1 cellular context compared by ENCODE assay signal in the genomic region with DNA sequence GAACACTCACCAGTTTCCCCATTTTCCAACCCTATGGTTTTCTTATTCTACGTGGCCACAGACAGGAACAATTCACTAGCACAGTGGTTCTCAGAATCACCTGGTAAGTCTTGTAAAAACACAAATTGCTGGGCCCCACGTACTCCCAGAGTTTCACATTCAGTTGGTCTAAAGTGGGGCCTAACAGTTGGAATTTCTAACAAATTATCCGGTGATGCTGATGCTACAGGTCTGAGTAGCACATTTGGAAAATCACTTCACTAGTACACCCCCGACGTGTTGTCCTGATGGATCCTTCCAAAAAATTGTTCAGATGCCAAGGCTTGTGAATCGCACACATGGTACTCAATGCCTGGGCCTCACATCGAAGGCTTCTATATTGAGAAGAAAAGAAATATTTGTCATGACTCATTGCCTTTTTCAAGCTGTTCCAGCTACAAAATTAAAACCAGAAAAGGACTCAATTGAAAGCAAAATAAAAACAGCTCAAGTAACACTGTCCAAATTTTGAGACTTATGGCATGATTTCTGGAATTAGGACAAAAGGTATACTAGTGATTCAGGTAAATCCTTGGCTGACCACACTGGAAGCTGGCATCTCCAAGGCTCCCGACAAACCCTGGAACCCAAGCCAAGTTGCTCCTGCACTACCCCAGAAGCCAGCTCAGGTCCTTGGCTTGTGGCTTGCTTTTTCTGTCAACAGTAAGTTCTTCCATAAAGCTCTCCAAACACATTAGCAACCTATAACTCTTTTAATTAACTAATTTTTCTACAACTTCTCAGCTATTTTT.
TF ChIP-seq lines count a peak whose summit lies in the region.

No MANE protein-coding gene starts in this region.

TF ChIP-seq in GM23338, 12 proteins besides CTCF, POLR2A, EP300 and RAD21 (continued from another document):
- TF ChIP-seq, protein P1, sequence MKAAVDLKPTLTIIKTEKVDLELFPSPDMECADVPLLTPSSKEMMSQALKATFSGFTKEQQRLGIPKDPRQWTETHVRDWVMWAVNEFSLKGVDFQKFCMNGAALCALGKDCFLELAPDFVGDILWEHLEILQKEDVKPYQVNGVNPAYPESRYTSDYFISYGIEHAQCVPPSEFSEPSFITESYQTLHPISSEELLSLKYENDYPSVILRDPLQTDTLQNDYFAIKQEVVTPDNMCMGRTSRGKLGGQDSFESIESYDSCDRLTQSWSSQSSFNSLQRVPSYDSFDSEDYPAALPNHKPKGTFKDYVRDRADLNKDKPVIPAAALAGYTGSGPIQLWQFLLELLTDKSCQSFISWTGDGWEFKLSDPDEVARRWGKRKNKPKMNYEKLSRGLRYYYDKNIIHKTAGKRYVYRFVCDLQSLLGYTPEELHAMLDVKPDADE (IDR thresholded peaks at IDR 0.05) = no peak
- TF ChIP-seq POLR2AphosphoS5 (IDR thresholded peaks at IDR 0.05; ENCODE audit: low read depth) (no peak), JUNB (IDR thresholded peaks at IDR 0.05; ENCODE audit: unreplicated experiment) (no peak)
